8 cellular contexts compared by ENCODE assay signal in the genomic region with DNA sequence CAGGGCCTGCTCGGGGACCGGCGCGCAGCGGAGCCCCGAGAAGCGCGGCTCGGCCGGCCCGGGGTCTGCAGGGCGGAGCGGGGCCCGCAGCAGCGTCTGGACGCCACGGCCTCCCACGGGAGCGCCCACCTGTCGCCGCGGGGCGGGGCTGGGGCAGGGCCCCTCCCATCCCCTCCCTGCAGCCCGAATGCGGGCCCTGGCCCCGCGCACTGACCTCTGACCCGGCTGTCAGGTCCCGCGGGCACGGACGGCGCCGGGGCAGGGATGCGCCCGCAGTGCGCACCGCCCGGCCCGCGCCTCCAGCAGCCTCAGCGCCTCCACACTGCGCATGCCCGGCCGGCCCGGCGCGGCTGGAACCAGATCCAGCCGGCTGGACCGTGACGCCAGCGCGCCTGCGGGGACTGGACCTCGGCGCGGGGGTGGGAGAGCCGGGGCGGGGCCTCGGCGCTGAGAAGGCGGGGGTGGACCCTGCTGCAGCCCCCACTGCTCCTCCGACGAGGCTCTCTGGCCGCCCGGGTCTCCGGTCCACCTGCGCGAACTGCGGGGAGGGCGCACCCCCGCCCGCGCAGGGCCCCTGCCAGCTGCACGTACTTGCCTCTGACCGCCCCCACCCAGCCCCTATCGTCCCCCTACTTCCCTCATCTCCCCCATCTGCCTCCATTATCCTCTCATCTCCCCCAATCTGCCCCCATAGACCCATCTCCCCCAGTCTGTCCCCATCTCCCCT. TPM values are rescaled to one million over a fixed set of nuclear protein-coding genes. Genes with fewer than 3 reads are reported as not detected.
DNase-seq lines count a peak whose midpoint lies in the region; ATAC-seq lines count a peak whose summit lies in the region.

No MANE protein-coding gene starts in this region.

- no peak overlapping the region for H3K4me3 ChIP-seq in endocrine pancreas (ENCODE audit: control insufficient read depth, insufficient read depth, low read length)

- H3K9me3 ChIP-seq in endocrine pancreas (ENCODE audit: control insufficient read depth, low read length): no peaks in the 10 kb centered on the region

- DNase-seq in Ammon's horn (ENCODE audit: low spot score): peak; percentile 89
- DNase-seq in NCI-H748 treated with DMSO at 0.1 percent for 48 hours (lab: John Stamatoyannopoulos, UW): peak; percentile 72
- DNase-seq in activated CD8-positive, alpha-beta memory T cell treated with anti-CD3 and anti-CD28 coated beads for 48 hours (ENCODE audit: low read depth in 2 of 3, low spot score in 2 of 3): peak; percentile 64 to 76 (median 66)
- DNase-seq in mesenteric fat pad (ENCODE audit: low spot score): peak; percentile 97
- peak; percentile 60 for DNase-seq in stimulated activated CD8-positive, alpha-beta memory T cell treated with anti-CD3 and anti-CD28 coated beads, Interleukin-12 subunit alpha, Interleukin-12 subunit beta, amount 100 ng/mL, for 24 hours (ENCODE audit: extremely low read depth)

- H3K9ac ChIP-seq in endocrine pancreas (ENCODE audit: control insufficient read depth, insufficient read depth, low read length): peak overlapping the region; percentile 34

- no peaks in the 10 kb centered on the region for H3K36me3 ChIP-seq in endocrine pancreas (ENCODE audit: control insufficient read depth, insufficient read depth, low read length)

- ATAC-seq in GM19035 (IDR thresholded peaks at IDR 0.05; ENCODE audit: unreplicated experiment) (peak; percentile 52), HG03280 (IDR thresholded peaks at IDR 0.05; ENCODE audit: unreplicated experiment) (peak; percentile 67)

- no peaks in the 10 kb centered on the region for H3K27me3 ChIP-seq in endocrine pancreas (ENCODE audit: control insufficient read depth, insufficient read depth, low read length)

- H3K4me1 ChIP-seq in endocrine pancreas (ENCODE audit: control insufficient read depth, insufficient read depth, low read length): no peaks in the 10 kb centered on the region

RNA-seq across cellular contexts. Expression of gene GPR146, which starts 16.1 kb away (rescaled TPM):
- 54.1 TPM for total RNA-seq in mesenteric fat pad

RNA-seq across cellular contexts. Expression of gene CYP2W1, which starts 45.2 kb away (rescaled TPM):
- not detected for total RNA-seq in mesenteric fat pad

RNA-seq across cellular contexts. Expression of gene COX19, which starts 52.9 kb away (rescaled TPM):
- total RNA-seq in mesenteric fat pad: 6.3 TPM

RNA-seq across cellular contexts. Expression of gene GPER1, which starts 59.7 kb away (rescaled TPM):
- total RNA-seq in mesenteric fat pad: 8.1 TPM
